1 cellular context compared by ENCODE assay signal in the genomic region with DNA sequence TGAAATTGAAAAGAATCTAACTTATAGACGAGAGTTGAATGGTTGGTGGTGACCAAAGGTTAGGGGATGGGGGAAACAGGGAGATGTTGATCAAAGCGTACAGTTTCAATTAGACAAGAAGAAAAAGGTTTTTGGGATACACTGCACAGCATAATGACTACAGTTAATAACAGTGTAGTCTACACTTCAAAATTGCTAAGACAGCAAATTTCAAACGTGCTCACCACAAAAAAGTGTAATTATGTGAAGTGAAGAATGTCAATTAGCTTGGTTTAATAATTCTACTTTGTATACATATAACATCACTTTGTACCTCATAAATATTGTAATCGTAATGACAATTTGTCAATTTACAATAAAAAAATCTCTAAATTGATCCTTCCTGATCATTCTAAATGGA.
TF ChIP-seq lines count a peak whose summit lies in the region.

No MANE protein-coding gene starts in this region.

TF ChIP-seq in K562, 482 proteins besides CTCF, POLR2A, EP300 and RAD21 (continued from another document):
- TF ChIP-seq TRIM25 (IDR thresholded peaks at IDR 0.05; ENCODE audit: borderline replicate concordance): no peak
- TF ChIP-seq PATZ1 (CRISPR knock-in tag; IDR thresholded peaks at IDR 0.05; ENCODE audit: borderline replicate concordance): no peak
- no peak for TF ChIP-seq ZNF695 (CRISPR knock-in tag; IDR thresholded peaks at IDR 0.05)
- no peak for TF ChIP-seq CHD1 (IDR thresholded peaks at IDR 0.05; ENCODE audit: low read length)
- TF ChIP-seq, protein P1, sequence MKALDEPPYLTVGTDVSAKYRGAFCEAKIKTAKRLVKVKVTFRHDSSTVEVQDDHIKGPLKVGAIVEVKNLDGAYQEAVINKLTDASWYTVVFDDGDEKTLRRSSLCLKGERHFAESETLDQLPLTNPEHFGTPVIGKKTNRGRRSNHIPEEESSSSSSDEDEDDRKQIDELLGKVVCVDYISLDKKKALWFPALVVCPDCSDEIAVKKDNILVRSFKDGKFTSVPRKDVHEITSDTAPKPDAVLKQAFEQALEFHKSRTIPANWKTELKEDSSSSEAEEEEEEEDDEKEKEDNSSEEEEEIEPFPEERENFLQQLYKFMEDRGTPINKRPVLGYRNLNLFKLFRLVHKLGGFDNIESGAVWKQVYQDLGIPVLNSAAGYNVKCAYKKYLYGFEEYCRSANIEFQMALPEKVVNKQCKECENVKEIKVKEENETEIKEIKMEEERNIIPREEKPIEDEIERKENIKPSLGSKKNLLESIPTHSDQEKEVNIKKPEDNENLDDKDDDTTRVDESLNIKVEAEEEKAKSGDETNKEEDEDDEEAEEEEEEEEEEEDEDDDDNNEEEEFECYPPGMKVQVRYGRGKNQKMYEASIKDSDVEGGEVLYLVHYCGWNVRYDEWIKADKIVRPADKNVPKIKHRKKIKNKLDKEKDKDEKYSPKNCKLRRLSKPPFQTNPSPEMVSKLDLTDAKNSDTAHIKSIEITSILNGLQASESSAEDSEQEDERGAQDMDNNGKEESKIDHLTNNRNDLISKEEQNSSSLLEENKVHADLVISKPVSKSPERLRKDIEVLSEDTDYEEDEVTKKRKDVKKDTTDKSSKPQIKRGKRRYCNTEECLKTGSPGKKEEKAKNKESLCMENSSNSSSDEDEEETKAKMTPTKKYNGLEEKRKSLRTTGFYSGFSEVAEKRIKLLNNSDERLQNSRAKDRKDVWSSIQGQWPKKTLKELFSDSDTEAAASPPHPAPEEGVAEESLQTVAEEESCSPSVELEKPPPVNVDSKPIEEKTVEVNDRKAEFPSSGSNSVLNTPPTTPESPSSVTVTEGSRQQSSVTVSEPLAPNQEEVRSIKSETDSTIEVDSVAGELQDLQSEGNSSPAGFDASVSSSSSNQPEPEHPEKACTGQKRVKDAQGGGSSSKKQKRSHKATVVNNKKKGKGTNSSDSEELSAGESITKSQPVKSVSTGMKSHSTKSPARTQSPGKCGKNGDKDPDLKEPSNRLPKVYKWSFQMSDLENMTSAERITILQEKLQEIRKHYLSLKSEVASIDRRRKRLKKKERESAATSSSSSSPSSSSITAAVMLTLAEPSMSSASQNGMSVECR (CRISPR knock-in tag; IDR thresholded peaks at IDR 0.05): no peak
- TF ChIP-seq ZNF76 (CRISPR knock-in tag; IDR thresholded peaks at IDR 0.05; ENCODE audit: borderline replicate concordance): no peak
- TF ChIP-seq, protein P2, sequence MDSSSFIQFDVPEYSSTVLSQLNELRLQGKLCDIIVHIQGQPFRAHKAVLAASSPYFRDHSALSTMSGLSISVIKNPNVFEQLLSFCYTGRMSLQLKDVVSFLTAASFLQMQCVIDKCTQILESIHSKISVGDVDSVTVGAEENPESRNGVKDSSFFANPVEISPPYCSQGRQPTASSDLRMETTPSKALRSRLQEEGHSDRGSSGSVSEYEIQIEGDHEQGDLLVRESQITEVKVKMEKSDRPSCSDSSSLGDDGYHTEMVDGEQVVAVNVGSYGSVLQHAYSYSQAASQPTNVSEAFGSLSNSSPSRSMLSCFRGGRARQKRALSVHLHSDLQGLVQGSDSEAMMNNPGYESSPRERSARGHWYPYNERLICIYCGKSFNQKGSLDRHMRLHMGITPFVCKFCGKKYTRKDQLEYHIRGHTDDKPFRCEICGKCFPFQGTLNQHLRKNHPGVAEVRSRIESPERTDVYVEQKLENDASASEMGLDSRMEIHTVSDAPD (CRISPR knock-in tag; IDR thresholded peaks at IDR 0.05): no peak
- no peak for TF ChIP-seq MTA3 (IDR thresholded peaks at IDR 0.05; ENCODE audit: borderline replicate concordance)
- no peak for TF ChIP-seq ZNF384 (IDR thresholded peaks at IDR 0.05; ENCODE audit: low read depth, low read length)
- TF ChIP-seq ATF1 (CRISPR knock-in tag; IDR thresholded peaks at IDR 0.05): no peak
- no peak for TF ChIP-seq ATF1 (tag; IDR thresholded peaks at IDR 0.05)
- TF ChIP-seq CEBPB (tag; IDR thresholded peaks at IDR 0.05): no peak
- TF ChIP-seq, protein P3, sequence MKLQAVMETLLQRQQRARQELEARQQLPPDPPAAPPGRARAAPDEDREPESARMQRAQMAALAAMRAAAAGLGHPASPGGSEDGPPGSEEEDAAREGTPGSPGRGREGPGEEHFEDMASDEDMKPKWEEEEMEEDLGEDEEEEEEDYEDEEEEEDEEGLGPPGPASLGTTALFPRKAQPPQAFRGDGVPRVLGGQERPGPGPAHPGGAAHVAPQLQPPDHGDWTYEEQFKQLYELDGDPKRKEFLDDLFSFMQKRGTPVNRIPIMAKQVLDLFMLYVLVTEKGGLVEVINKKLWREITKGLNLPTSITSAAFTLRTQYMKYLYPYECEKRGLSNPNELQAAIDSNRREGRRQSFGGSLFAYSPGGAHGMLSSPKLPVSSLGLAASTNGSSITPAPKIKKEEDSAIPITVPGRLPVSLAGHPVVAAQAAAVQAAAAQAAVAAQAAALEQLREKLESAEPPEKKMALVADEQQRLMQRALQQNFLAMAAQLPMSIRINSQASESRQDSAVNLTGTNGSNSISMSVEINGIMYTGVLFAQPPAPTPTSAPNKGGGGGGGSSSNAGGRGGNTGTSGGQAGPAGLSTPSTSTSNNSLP (IDR thresholded peaks at IDR 0.05; ENCODE audit: borderline replicate concordance, low read depth, low read length): no peak
- TF ChIP-seq KDM2B (CRISPR knock-in tag; IDR thresholded peaks at IDR 0.05): no peak
- peak; percentile 81 for TF ChIP-seq MAFF (IDR thresholded peaks at IDR 0.05; ENCODE audit: low read length)
- TF ChIP-seq, protein P4, sequence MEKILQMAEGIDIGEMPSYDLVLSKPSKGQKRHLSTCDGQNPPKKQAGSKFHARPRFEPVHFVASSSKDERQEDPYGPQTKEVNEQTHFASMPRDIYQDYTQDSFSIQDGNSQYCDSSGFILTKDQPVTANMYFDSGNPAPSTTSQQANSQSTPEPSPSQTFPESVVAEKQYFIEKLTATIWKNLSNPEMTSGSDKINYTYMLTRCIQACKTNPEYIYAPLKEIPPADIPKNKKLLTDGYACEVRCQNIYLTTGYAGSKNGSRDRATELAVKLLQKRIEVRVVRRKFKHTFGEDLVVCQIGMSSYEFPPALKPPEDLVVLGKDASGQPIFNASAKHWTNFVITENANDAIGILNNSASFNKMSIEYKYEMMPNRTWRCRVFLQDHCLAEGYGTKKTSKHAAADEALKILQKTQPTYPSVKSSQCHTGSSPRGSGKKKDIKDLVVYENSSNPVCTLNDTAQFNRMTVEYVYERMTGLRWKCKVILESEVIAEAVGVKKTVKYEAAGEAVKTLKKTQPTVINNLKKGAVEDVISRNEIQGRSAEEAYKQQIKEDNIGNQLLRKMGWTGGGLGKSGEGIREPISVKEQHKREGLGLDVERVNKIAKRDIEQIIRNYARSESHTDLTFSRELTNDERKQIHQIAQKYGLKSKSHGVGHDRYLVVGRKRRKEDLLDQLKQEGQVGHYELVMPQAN (IDR thresholded peaks at IDR 0.05; ENCODE audit: borderline replicate concordance): no peak
- TF ChIP-seq HMBOX1 (IDR thresholded peaks at IDR 0.05): no peak
- TF ChIP-seq, protein P5, sequence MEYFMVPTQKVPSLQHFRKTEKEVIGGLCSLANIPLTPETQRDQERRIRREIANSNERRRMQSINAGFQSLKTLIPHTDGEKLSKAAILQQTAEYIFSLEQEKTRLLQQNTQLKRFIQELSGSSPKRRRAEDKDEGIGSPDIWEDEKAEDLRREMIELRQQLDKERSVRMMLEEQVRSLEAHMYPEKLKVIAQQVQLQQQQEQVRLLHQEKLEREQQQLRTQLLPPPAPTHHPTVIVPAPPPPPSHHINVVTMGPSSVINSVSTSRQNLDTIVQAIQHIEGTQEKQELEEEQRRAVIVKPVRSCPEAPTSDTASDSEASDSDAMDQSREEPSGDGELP (CRISPR knock-in tag; IDR thresholded peaks at IDR 0.05; ENCODE audit: borderline replicate concordance): no peak
- TF ChIP-seq ZNF584 (CRISPR knock-in tag; IDR thresholded peaks at IDR 0.05; ENCODE audit: low read depth): no peak
- TF ChIP-seq, protein P6, sequence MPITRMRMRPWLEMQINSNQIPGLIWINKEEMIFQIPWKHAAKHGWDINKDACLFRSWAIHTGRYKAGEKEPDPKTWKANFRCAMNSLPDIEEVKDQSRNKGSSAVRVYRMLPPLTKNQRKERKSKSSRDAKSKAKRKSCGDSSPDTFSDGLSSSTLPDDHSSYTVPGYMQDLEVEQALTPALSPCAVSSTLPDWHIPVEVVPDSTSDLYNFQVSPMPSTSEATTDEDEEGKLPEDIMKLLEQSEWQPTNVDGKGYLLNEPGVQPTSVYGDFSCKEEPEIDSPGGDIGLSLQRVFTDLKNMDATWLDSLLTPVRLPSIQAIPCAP (CRISPR knock-in tag; IDR thresholded peaks at IDR 0.05; ENCODE audit: borderline replicate concordance): no peak
- TF ChIP-seq ZNF134 (CRISPR knock-in tag; conservative IDR thresholded peaks at IDR 0.05): no peak
- no peak for TF ChIP-seq SRSF1 (IDR thresholded peaks at IDR 0.05; ENCODE audit: low read depth, low read length)
- no peak for TF ChIP-seq ZNF140 (CRISPR knock-in tag; IDR thresholded peaks at IDR 0.05)
- TF ChIP-seq ARHGAP35 (IDR thresholded peaks at IDR 0.05; ENCODE audit: partially characterized antibody): no peak
- TF ChIP-seq ZNF316 (IDR thresholded peaks at IDR 0.05): peak; percentile 85
- TF ChIP-seq, protein P7, sequence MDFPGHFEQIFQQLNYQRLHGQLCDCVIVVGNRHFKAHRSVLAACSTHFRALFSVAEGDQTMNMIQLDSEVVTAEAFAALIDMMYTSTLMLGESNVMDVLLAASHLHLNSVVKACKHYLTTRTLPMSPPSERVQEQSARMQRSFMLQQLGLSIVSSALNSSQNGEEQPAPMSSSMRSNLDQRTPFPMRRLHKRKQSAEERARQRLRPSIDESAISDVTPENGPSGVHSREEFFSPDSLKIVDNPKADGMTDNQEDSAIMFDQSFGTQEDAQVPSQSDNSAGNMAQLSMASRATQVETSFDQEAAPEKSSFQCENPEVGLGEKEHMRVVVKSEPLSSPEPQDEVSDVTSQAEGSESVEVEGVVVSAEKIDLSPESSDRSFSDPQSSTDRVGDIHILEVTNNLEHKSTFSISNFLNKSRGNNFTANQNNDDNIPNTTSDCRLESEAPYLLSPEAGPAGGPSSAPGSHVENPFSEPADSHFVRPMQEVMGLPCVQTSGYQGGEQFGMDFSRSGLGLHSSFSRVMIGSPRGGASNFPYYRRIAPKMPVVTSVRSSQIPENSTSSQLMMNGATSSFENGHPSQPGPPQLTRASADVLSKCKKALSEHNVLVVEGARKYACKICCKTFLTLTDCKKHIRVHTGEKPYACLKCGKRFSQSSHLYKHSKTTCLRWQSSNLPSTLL (IDR thresholded peaks at IDR 0.05): no peak
- peak; percentile 61; the same call in 1 of the 2 replicates for TF ChIP-seq MAFG (tag; conservative IDR thresholded peaks at IDR 0.05)
- peak; percentile 69; the same call in 1 of the 2 replicates for TF ChIP-seq MAFK (IDR thresholded peaks at IDR 0.05; ENCODE audit: low read length)
